Comparison of ENCODE assay signal across 18 cellular contexts in the genomic region with DNA sequence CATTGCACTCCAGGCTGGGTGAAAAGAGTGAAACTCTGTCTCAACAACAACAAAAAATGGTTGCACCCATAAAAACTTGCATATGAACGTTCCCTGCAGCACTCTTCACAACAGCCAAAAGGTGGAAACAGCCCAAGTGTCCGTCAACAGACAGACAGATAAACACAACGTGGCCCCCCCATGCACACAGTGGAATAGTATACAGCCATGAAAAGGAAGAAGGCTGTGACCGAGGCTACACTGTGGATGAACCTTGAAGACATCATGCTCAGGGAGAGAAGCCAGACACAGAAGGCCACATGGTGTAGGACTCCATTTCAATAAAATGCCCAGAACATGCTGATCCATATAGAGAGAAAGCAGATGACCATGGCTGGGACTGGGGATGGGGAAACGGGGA. TPM values are rescaled to one million over a fixed set of nuclear protein-coding genes. Genes with fewer than 3 reads are reported as not detected.
DNase-seq lines count a peak whose midpoint lies in the region; ATAC-seq, FAIRE-seq and TF ChIP-seq lines count a peak whose summit lies in the region.
"Had no signal": no experiment of that assay in that cellular context is flagged by ENCODE, and none has a peak within 500 bp of the region (broad histone marks: within the 10 kb centered on the region; RNA-seq: fewer than 3 reads in every experiment).

No MANE protein-coding gene starts in this region.

- CTCF ChIA-PET in GM12878 (lab: Yijun Ruan, JAX): no interaction called here

- no peak for TF ChIP-seq CTCF in GM12878 (IDR thresholded peaks at IDR 0.05 in 2 of 3, conservative IDR thresholded peaks at IDR 0.05 in 1 of 3; ENCODE audit: control insufficient read depth in 2 of 3, extremely low read depth in 1 of 3, insufficient read depth in 1 of 3, low read depth in 3 of 3, low read length in 3 of 3)
- no peak for TF ChIP-seq CTCF in Peyer's patch (IDR thresholded peaks at IDR 0.05)

- H3K27me3 ChIP-seq in GM12878 (replicated peaks in 1 of 2; ENCODE audit: control insufficient read depth in 2 of 2, insufficient read depth in 2 of 2, low read length in 1 of 2) (no peaks in the 10 kb centered on the region), Peyer's patch (no peaks in the 10 kb centered on the region)
- H3K27me3 ChIP-seq: testis had no signal

- TF ChIP-seq RAD21 in GM12878 (IDR thresholded peaks at IDR 0.05; ENCODE audit: insufficient read depth, low read depth, low read length): no peak

- peaks cover 31% of the 10 kb centered on the region for H3K79me2 ChIP-seq in GM12878 (ENCODE audit: control insufficient read depth, insufficient read depth, low read length)

- TF ChIP-seq EP300 in GM12878 (IDR thresholded peaks at IDR 0.05; ENCODE audit: borderline replicate concordance in 1 of 2, control insufficient read depth in 1 of 2, low read depth in 2 of 2, low read length in 2 of 2): no peak

- H3K4me3 Mint-ChIP-seq in naive B cell: no peak overlapping the region
- H3K4me3 Mint-ChIP-seq: brain, WTC11 had no signal

- peaks cover 50% of the 10 kb centered on the region for H3K4me1 ChIP-seq in GM12878 (ENCODE audit: control insufficient read depth, insufficient read depth, low read length)
- peaks cover 0 to 5% (median 0%) of the 10 kb centered on the region in 4 donors for H3K4me1 ChIP-seq in Peyer's patch
- H3K4me1 ChIP-seq: testis had no signal

- intact Hi-C loops in left ventricle myocardium superior (cut with micrococcal nuclease): no loop called here
- intact Hi-C loops in left cardiac atrium (cut with DNase I): no loop called here
- intact Hi-C loops in GM12878 (cut with micrococcal nuclease; ENCODE audit: unreplicated experiment): no loop called here

- H4K20me1 ChIP-seq in GM12878 (ENCODE audit: control insufficient read depth, insufficient read depth): no peaks in the 10 kb centered on the region

- RAD21 ChIA-PET in GM12878 (lab: Charles Lee; ENCODE audit: unreplicated experiment): no interaction called here

- POLR2A ChIA-PET in GM12878 (lab: Charles Lee): no interaction called here

- SMC1A ChIA-PET in GM12878 (lab: Charles Lee; ENCODE audit: uncharacterized antibody, unreplicated experiment): no interaction called here

- no TSS peak for BruUV-seq in GM12878 (replicated peaks; lab: Mats Ljungman, UMichigan)

- H3K4me2 ChIP-seq in GM12878 (ENCODE audit: control insufficient read depth, insufficient read depth): no peak overlapping the region

- 100% methylated on average over 5 of the region's 5 CpGs for WGBS in GM12878 (ENCODE audit: insufficient coverage, insufficient replicate concordance, low lambda C conversion rate, missing lambda C conversion rate)

- peak overlapping the region in 5 of 6 donors; percentile 30 to 79 (median 38) for H3K27ac Mint-ChIP-seq in naive B cell
- H3K27ac Mint-ChIP-seq: brain, WTC11 had no signal

- peaks cover 3 to 17% of the 10 kb centered on the region in 2 donors for H3K36me3 Mint-ChIP-seq in naive B cell
- H3K36me3 Mint-ChIP-seq: brain had no signal

- no peak overlapping the region for H2AFZ ChIP-seq in GM12878 (ENCODE audit: control insufficient read depth, low read depth, low read length)

- FAIRE-seq in GM12878 (lab: Jason Lieb, UNC): no peak
- no peak for FAIRE-seq in GM19239 (lab: Jason Lieb, UNC)

- H3K36me3 ChIP-seq in GM12878 (ENCODE audit: control insufficient read depth in 2 of 2, insufficient read depth in 2 of 2, low read length in 1 of 2) (peaks cover 15 to 25% of the 10 kb centered on the region in 2 experiments; a peak in 3 of 4 replicates), Peyer's patch (no peaks in the 10 kb centered on the region)

- peak; percentile 14 for DNase-seq in left ventricle myocardium superior
- DNase-seq in left cardiac atrium: no peak
- DNase-seq in GM12878 (ENCODE audit: low read depth, low spot score): no peak
- DNase-seq in naive B cell: no peak
- no peak for DNase-seq in Peyer's patch
- no peak for DNase-seq in GM19239 (ENCODE audit: insufficient read length, low spot score)
- no peak for DNase-seq in left lobe of liver (ENCODE audit: low spot score)
- DNase-seq: activated gamma-delta T cell; effector CD8-positive, alpha-beta T cell; KG1; NCI-H146; NCI-H524; PC-3; testis had no signal

- no peak overlapping the region for H3K27ac ChIP-seq in GM12878 (ENCODE audit: control insufficient read depth, insufficient read depth)
- H3K27ac ChIP-seq in Peyer's patch: peak overlapping the region in 2 of 4 donors; percentile 26 to 46
- H3K27ac ChIP-seq: testis had no signal

- peaks cover 0 to 1% (median 0%) of the 10 kb centered on the region in 7 donors for H3K9me3 Mint-ChIP-seq in naive B cell

- in situ Hi-C loops in GM12878 (cut with MboI): no loop called here

- TF ChIP-seq POLR2A in GM12878 (IDR thresholded peaks at IDR 0.05; ENCODE audit: low read depth, low read length) (no peak), Peyer's patch (IDR thresholded peaks at IDR 0.05) (no peak)

- H3K4me3 ChIP-seq in GM12878: no peak overlapping the region
- H3K4me3 ChIP-seq in Peyer's patch: no peak overlapping the region
- H3K4me3 ChIP-seq: testis had no signal

- no peak overlapping the region for H3K9ac ChIP-seq in GM12878 (ENCODE audit: control insufficient read depth, insufficient read depth, low read length)

- H3K27me3 Mint-ChIP-seq in naive B cell: no peaks in the 10 kb centered on the region
- H3K27me3 Mint-ChIP-seq: brain had no signal

- peaks cover 30 to 49% (median 43%) of the 10 kb centered on the region in 3 donors for H3K4me1 Mint-ChIP-seq in naive B cell

- ATAC-seq in left ventricle myocardium superior: no peak
- no peak for ATAC-seq in left cardiac atrium
- no peak for ATAC-seq in GM12878
- no peak for ATAC-seq in naive B cell (ENCODE audit: low read depth in 2 of 2)
- ATAC-seq in left lobe of liver: no peak
- ATAC-seq in GM18498 (IDR thresholded peaks at IDR 0.05; ENCODE audit: unreplicated experiment): no peak
- ATAC-seq: HCT116, PC-3 had no signal

- H3K9me3 ChIP-seq in GM12878 (replicated peaks; ENCODE audit: control insufficient read depth, insufficient read depth, low read length) (peaks cover 3% of the 10 kb centered on the region; the same call in 2 of the 3 replicates), Peyer's patch (no peaks in the 10 kb centered on the region)
- H3K9me3 ChIP-seq: testis had no signal

TF ChIP-seq in GM12878, 131 proteins besides CTCF, POLR2A, EP300 and RAD21 (continues in another document):
- TF ChIP-seq EZH2 (IDR thresholded peaks at IDR 0.05; ENCODE audit: borderline replicate concordance, control insufficient read depth, low read depth, low read length): no peak
- TF ChIP-seq IKZF2 (IDR thresholded peaks at IDR 0.05): no peak
- no peak for TF ChIP-seq BACH1 (IDR thresholded peaks at IDR 0.05; ENCODE audit: borderline replicate concordance)
- no peak for TF ChIP-seq RUNX3 (IDR thresholded peaks at IDR 0.05; ENCODE audit: low read length)
- TF ChIP-seq SMARCA5 (IDR thresholded peaks at IDR 0.05): peak; percentile 72; the same call in 1 of the 2 replicates

RNA-seq across cellular contexts. Expression of gene ASMTL, which starts 33.5 kb away (rescaled TPM):
- total RNA-seq in left ventricle myocardium superior: 34.3 TPM
- 10 to 100 TPM; 26.4 to 27.7 TPM for total RNA-seq in left cardiac atrium
- total RNA-seq in GM12878 (2013; cell fraction: nucleolus; rRNA removed): 32.4 and 34.7 TPM in 2 replicates
- 21.7 and 32.2 TPM in 2 replicates for total RNA-seq in GM12878 (2014; rRNA removed)
- total RNA-seq in GM12878 (2014; rRNA removed; fragmentation: Illumina TruSeq; extraction: Trizol): 15.5 and 18.1 TPM in 2 replicates
- 46.6 and 46.8 TPM in 2 replicates for total RNA-seq in GM12878 (2021)
- 14.8 TPM for polyA plus RNA-seq in GM12878 (2011; ENCODE audit: low read depth)
- 24.5 and 51.9 TPM in 2 replicates for polyA plus RNA-seq in GM12878 (2011; rRNA removed)
- polyA plus RNA-seq in GM12878 (2011; cell fraction: cytosol; rRNA removed): 54.2 and 67.8 TPM in 2 replicates
- 97.6 and 127 TPM in 2 replicates for polyA plus RNA-seq in GM12878 (2011; cell fraction: nucleus; rRNA removed)
- 42.3 and 47.5 TPM in 2 replicates for polyA plus RNA-seq in GM12878 (2012)
- polyA plus RNA-seq in GM12878 (2014; fragmentation: Illumina TruSeq; extraction: Trizol): 8.5 and 14.3 TPM in 2 replicates
- polyA plus RNA-seq in GM12878 (2014; fragmentation: Nextera tagmentation; extraction: Ambion mirVana): 1 to 10 TPM; 1.6 to 3.8 TPM
- polyA plus RNA-seq in GM12878 (2014; rRNA removed): 44.6 and 48.4 TPM in 2 replicates
- 10 to 100 TPM; 32.1 to 34.4 TPM for polyA plus RNA-seq in GM12878 (2016; fragmentation: Nextera tagmentation; extraction: Ambion mirVana)
- polyA minus RNA-seq in GM12878 (2011; rRNA and poly(A)+ RNA removed): 31.2 and 53.8 TPM in 2 replicates
- 20.7 and 21.2 TPM in 2 replicates for polyA minus RNA-seq in GM12878 (2011; cell fraction: cytosol; rRNA and poly(A)+ RNA removed)
- polyA minus RNA-seq in GM12878 (2011; cell fraction: nucleus; rRNA and poly(A)+ RNA removed): 17.2 and 27.9 TPM in 2 replicates
- 10 to 100 TPM; 49.2 to 66.0 (median 57.7) TPM for polyA plus RNA-seq in naive B cell (ENCODE audit: low read depth in 6 of 6)
- 10 to 100 TPM in 3 of 4 donors, 1 to 10 TPM in 1; 9.5 to 23.9 (median 15.1) TPM for total RNA-seq in Peyer's patch
- 31.4 TPM for total RNA-seq in left lobe of liver

RNA-seq across cellular contexts. Expression of gene P2RY8, which starts 50.8 kb away (rescaled TPM):
- total RNA-seq in left ventricle myocardium superior (2.6 TPM), left cardiac atrium (1 to 10 TPM; 1.8 to 3.0 TPM), GM12878 (2014; rRNA removed) (34.0 and 44.7 TPM in 2 replicates), GM12878 (2014; rRNA removed; fragmentation: Illumina TruSeq; extraction: Trizol) (28.8 and 29.7 TPM in 2 replicates), GM12878 (2021) (61.3 and 61.8 TPM in 2 replicates), Peyer's patch (1 to 10 TPM in 2 of 4 donors, under 1 TPM in 2; 0.35 to 5.8 (median 1.2) TPM), left lobe of liver (0.48 TPM)
- 85.1 and 89.7 TPM in 2 replicates for total RNA-seq in GM12878 (2013; cell fraction: nucleolus; rRNA removed)
- polyA plus RNA-seq in GM12878 (2011; ENCODE audit: low read depth): 30.9 TPM
- polyA plus RNA-seq in GM12878 (2011; rRNA removed) (20.4 and 31.1 TPM in 2 replicates), GM12878 (2014; fragmentation: Illumina TruSeq; extraction: Trizol) (27.5 and 30.5 TPM in 2 replicates), GM12878 (2014; fragmentation: Nextera tagmentation; extraction: Ambion mirVana) (1 to 10 TPM; 2.0 to 4.0 TPM), GM12878 (2014; rRNA removed) (41.8 and 49.0 TPM in 2 replicates), GM12878 (2016; fragmentation: Nextera tagmentation; extraction: Ambion mirVana) (10 to 100 TPM; 62.7 to 64.4 TPM), naive B cell (ENCODE audit: low read depth in 6 of 6) (100 to 1,000 TPM; 227 to 320 (median 275) TPM)
- 41.3 and 52.8 TPM in 2 replicates for polyA plus RNA-seq in GM12878 (2011; cell fraction: cytosol; rRNA removed)
- 29.2 and 35.1 TPM in 2 replicates for polyA plus RNA-seq in GM12878 (2011; cell fraction: nucleus; rRNA removed)
- 41.7 and 45.3 TPM in 2 replicates for polyA plus RNA-seq in GM12878 (2012)
- 37.7 and 60.0 TPM in 2 replicates for polyA minus RNA-seq in GM12878 (2011; rRNA and poly(A)+ RNA removed)
- 26.7 and 36.8 TPM in 2 replicates for polyA minus RNA-seq in GM12878 (2011; cell fraction: cytosol; rRNA and poly(A)+ RNA removed)
- 20.7 and 34.7 TPM in 2 replicates for polyA minus RNA-seq in GM12878 (2011; cell fraction: nucleus; rRNA and poly(A)+ RNA removed)
- total RNA-seq: PC-3 had no signal
